In genomic region chr12:124716208-124717141, GRCh38 we compare ENCODE assay signal across 1 cellular context.
TF ChIP-seq lines count a peak whose summit lies in the region.

No MANE protein-coding gene starts in this region.

TF ChIP-seq in liver, 16 proteins besides CTCF, POLR2A, EP300 and RAD21 (continued from another document):
- TF ChIP-seq MAX (IDR thresholded peaks at IDR 0.05) (no peak), ATF3 (IDR thresholded peaks at IDR 0.05) (no peak), GABPA (IDR thresholded peaks at IDR 0.05 in 1 of 2, conservative IDR thresholded peaks at IDR 0.05 in 1 of 2) (no peak), YY1 (IDR thresholded peaks at IDR 0.05) (no peak), HNF4G (IDR thresholded peaks at IDR 0.05) (no peak), ZBTB33 (IDR thresholded peaks at IDR 0.05) (no peak), HNF4A (conservative IDR thresholded peaks at IDR 0.05) (no peak), NR2F2 (IDR thresholded peaks at IDR 0.05) (no peak), TAF1 (conservative IDR thresholded peaks at IDR 0.05) (no peak), EGR1 (IDR thresholded peaks at IDR 0.05; ENCODE audit: low read depth in 2 of 2) (no peak), JUND (IDR thresholded peaks at IDR 0.05) (no peak), RXRA (IDR thresholded peaks at IDR 0.05) (no peak)
